In genomic region chr2:37625156-37625555, GRCh38 we compare ENCODE assay signal across 9 cellular contexts. TPM values are rescaled to one million over a fixed set of nuclear protein-coding genes. Genes with fewer than 3 reads are reported as not detected.
A peak's percentile ranks its signal among the peaks of the same experiment; 100 is the strongest.
DNase-seq lines count a peak whose midpoint lies in the region; ATAC-seq and TF ChIP-seq lines count a peak whose summit lies in the region.
"Had no signal": no experiment of that assay in that cellular context is flagged by ENCODE, and none has a peak within 500 bp of the region (broad histone marks: within the 10 kb centered on the region; RNA-seq: fewer than 3 reads in every experiment).

No MANE protein-coding gene starts in this region.

- TF ChIP-seq CTCF in activated B cell treated with CpG ODN at 0.5 μM for 24 hours (IDR thresholded peaks at IDR 0.05) (no peak), foreskin keratinocyte (conservative IDR thresholded peaks at IDR 0.05) (no peak), mucosa of descending colon (IDR thresholded peaks at IDR 0.05) (no peak)

- no peaks in the 10 kb centered on the region for H3K36me3 ChIP-seq in mucosa of descending colon (ENCODE audit: low read depth)
- H3K36me3 ChIP-seq: right lobe of liver had no signal

- CTCF ChIA-PET in activated B cell treated with CpG ODN at 0.5 μM for 24 hours (lab: Charles Lee) = interaction anchor here (1.7 to 3.4 kb wide), 3 partner anchors 24 to 210 kb away, joined by 3 to 10 read pairs (median 8); no protein-coding TSS in a partner anchor

- H3K27me3 ChIP-seq in foreskin keratinocyte = no peaks in the 10 kb centered on the region
- H3K27me3 ChIP-seq: right lobe of liver had no signal

- H3K4me1 ChIP-seq in foreskin keratinocyte = peaks cover 37% of the 10 kb centered on the region
- H3K4me1 ChIP-seq in mucosa of descending colon (ENCODE audit: low read depth) = no peaks in the 10 kb centered on the region
- H3K4me1 ChIP-seq: right lobe of liver had no signal

- H3K9me3 Mint-ChIP-seq in activated CD4-positive, alpha-beta T cell treated with anti-CD3 and anti-CD28 coated beads, Interleukin-2, amount 10 ng/mL, durations not matched to agents 24 days and 14 days = peaks cover 4% of the 10 kb centered on the region
- H3K9me3 Mint-ChIP-seq in activated B cell treated with CpG ODN at 0.5 μM for 24 hours = no peaks in the 10 kb centered on the region
- peaks cover 0 to 9% of the 10 kb centered on the region in 2 donors for H3K9me3 Mint-ChIP-seq in stimulated activated naive CD8-positive, alpha-beta T cell treated with anti-CD3 and anti-CD28 coated beads, Interleukin-15, amount 100 ng/mL, for 72 hours

- ATAC-seq in activated B cell treated with CpG ODN at 0.5 μM for 24 hours (ENCODE audit: low read depth) = no peak
- peak; percentile 71 for ATAC-seq in foreskin keratinocyte
- no peak for ATAC-seq in stimulated activated naive CD8-positive, alpha-beta T cell treated with anti-CD3 and anti-CD28 coated beads, Interleukin-15, amount 100 ng/mL, for 72 hours
- no peak for ATAC-seq in mucosa of descending colon
- ATAC-seq in HG03097 (IDR thresholded peaks at IDR 0.05; ENCODE audit: low FRiP score, unreplicated experiment) = no peak

- DNase-seq in activated CD4-positive, alpha-beta T cell treated with anti-CD3 and anti-CD28 coated beads, Interleukin-2, amount 10 ng/mL, durations not matched to agents 24 days and 14 days = no peak
- no peak for DNase-seq in activated CD4-positive, alpha-beta T cell treated with anti-CD3 and anti-CD28 coated beads for 1 hour
- DNase-seq in activated B cell treated with CpG ODN at 0.5 μM for 24 hours (no peak), foreskin keratinocyte (peak; percentile 67 to 83), mucosa of descending colon (no peak), GM19240 (ENCODE audit: insufficient read length, low spot score) (no peak)
- no peak for DNase-seq in stimulated activated naive CD8-positive, alpha-beta T cell treated with anti-CD3 and anti-CD28 coated beads, Interleukin-15, amount 100 ng/mL, for 72 hours
- DNase-seq: right lobe of liver had no signal

- H3K27ac Mint-ChIP-seq in activated CD4-positive, alpha-beta T cell treated with anti-CD3 and anti-CD28 coated beads, Interleukin-2, amount 10 ng/mL, durations not matched to agents 24 days and 14 days = no peak overlapping the region
- peak overlapping the region; percentile 89 for H3K27ac Mint-ChIP-seq in activated B cell treated with CpG ODN at 0.5 μM for 24 hours
- peak overlapping the region; percentile 63 to 77 for H3K27ac Mint-ChIP-seq in stimulated activated naive CD8-positive, alpha-beta T cell treated with anti-CD3 and anti-CD28 coated beads, Interleukin-15, amount 100 ng/mL, for 72 hours

- peak overlapping the region; percentile 49 for H3K4me3 Mint-ChIP-seq in activated CD4-positive, alpha-beta T cell treated with anti-CD3 and anti-CD28 coated beads, Interleukin-2, amount 10 ng/mL, durations not matched to agents 24 days and 14 days
- H3K4me3 Mint-ChIP-seq in activated B cell treated with CpG ODN at 0.5 μM for 24 hours = no peak overlapping the region
- peak overlapping the region; percentile 65 to 70 for H3K4me3 Mint-ChIP-seq in stimulated activated naive CD8-positive, alpha-beta T cell treated with anti-CD3 and anti-CD28 coated beads, Interleukin-15, amount 100 ng/mL, for 72 hours

- peak overlapping the region; percentile 98 for H3K27ac ChIP-seq in foreskin keratinocyte
- H3K27ac ChIP-seq: right lobe of liver had no signal

- intact Hi-C loops in activated CD4-positive, alpha-beta T cell treated with anti-CD3 and anti-CD28 coated beads, Interleukin-2, amount 10 ng/mL, durations not matched to agents 24 days and 14 days (cut with micrococcal nuclease) = loop anchor here (2.0 kb wide), 1 partner anchor 38 kb away; no protein-coding TSS in a partner anchor
- intact Hi-C loops in activated B cell treated with CpG ODN at 0.5 μM for 24 hours (cut with micrococcal nuclease) (loop anchor here (2.0 kb wide), 1 partner anchor 46 kb away; the partner anchor contains the start of gene CDC42EP3), mucosa of descending colon (cut with DNase I, micrococcal nuclease) (no loop called here)

- peaks cover 5% of the 10 kb centered on the region for H3K27me3 Mint-ChIP-seq in activated CD4-positive, alpha-beta T cell treated with anti-CD3 and anti-CD28 coated beads, Interleukin-2, amount 10 ng/mL, durations not matched to agents 24 days and 14 days
- H3K27me3 Mint-ChIP-seq in activated B cell treated with CpG ODN at 0.5 μM for 24 hours = no peaks in the 10 kb centered on the region
- no peaks in the 10 kb centered on the region for H3K27me3 Mint-ChIP-seq in stimulated activated naive CD8-positive, alpha-beta T cell treated with anti-CD3 and anti-CD28 coated beads, Interleukin-15, amount 100 ng/mL, for 72 hours

- POLR2A ChIA-PET in activated B cell treated with CpG ODN at 0.5 μM for 24 hours (lab: Charles Lee) = interaction anchor here (0.6 to 5.3 kb wide), 9 partner anchors 9 to 248 kb away, joined by 3 to 32 read pairs (median 4); partner anchors contain the start of gene CDC42EP3

- H3K4me3 ChIP-seq in mucosa of descending colon = no peak overlapping the region
- H3K4me3 ChIP-seq: right lobe of liver had no signal

- no peaks in the 10 kb centered on the region for H3K9me3 ChIP-seq in mucosa of descending colon
- H3K9me3 ChIP-seq: right lobe of liver had no signal

- H3K36me3 Mint-ChIP-seq in activated CD4-positive, alpha-beta T cell treated with anti-CD3 and anti-CD28 coated beads, Interleukin-2, amount 10 ng/mL, durations not matched to agents 24 days and 14 days (ENCODE audit: low read depth) = no peaks in the 10 kb centered on the region
- H3K36me3 Mint-ChIP-seq in activated B cell treated with CpG ODN at 0.5 μM for 24 hours (ENCODE audit: low read depth) = no peaks in the 10 kb centered on the region

- H3K4me1 Mint-ChIP-seq in activated CD4-positive, alpha-beta T cell treated with anti-CD3 and anti-CD28 coated beads, Interleukin-2, amount 10 ng/mL, durations not matched to agents 24 days and 14 days = peaks cover 36% of the 10 kb centered on the region
- peaks cover 64% of the 10 kb centered on the region for H3K4me1 Mint-ChIP-seq in activated B cell treated with CpG ODN at 0.5 μM for 24 hours
- peaks cover 75% of the 10 kb centered on the region for H3K4me1 Mint-ChIP-seq in stimulated activated naive CD8-positive, alpha-beta T cell treated with anti-CD3 and anti-CD28 coated beads, Interleukin-15, amount 100 ng/mL, for 72 hours

RNA-seq across cellular contexts. Expression of gene CDC42EP3, which starts 46.3 kb away (rescaled TPM):
- total RNA-seq in activated CD4-positive, alpha-beta T cell treated with anti-CD3 and anti-CD28 coated beads, Interleukin-2, amount 10 ng/mL, durations not matched to agents 24 days and 14 days = 10.9 and 12.8 TPM in 2 replicates
- 33.2 and 33.3 TPM in 2 replicates for total RNA-seq in activated B cell treated with CpG ODN at 0.5 μM for 24 hours
- 32.3 and 46.4 TPM in 2 replicates for total RNA-seq in foreskin keratinocyte
- 15.0 and 23.2 TPM in 2 replicates for polyA plus RNA-seq in foreskin keratinocyte
- total RNA-seq in mucosa of descending colon = 10 to 100 TPM; 27.9 to 67.0 (median 30.1) TPM

Comparison
In these comparisons a context has a peak if more than half of its experiments do, and no peak if none do; other contexts are left out.
1. DNase-seq: peak in foreskin keratinocyte (2 of 2); none in activated CD4-positive, alpha-beta T cell treated with anti-CD3 and anti-CD28 coated beads, Interleukin-2, amount 10 ng/mL, durations not matched to agents 24 days and 14 days (single experiment), activated CD4-positive, alpha-beta T cell treated with anti-CD3 and anti-CD28 coated beads for 1 hour (single experiment), activated B cell treated with CpG ODN at 0.5 μM for 24 hours (single experiment), stimulated activated naive CD8-positive, alpha-beta T cell treated with anti-CD3 and anti-CD28 coated beads, Interleukin-15, amount 100 ng/mL, for 72 hours (0 of 2), mucosa of descending colon (0 of 3) and GM19240 (single experiment).
2. intact Hi-C loops: an anchor here in activated CD4-positive, alpha-beta T cell treated with anti-CD3 and anti-CD28 coated beads, Interleukin-2, amount 10 ng/mL, durations not matched to agents 24 days and 14 days (2.0 kb wide) and activated B cell treated with CpG ODN at 0.5 μM for 24 hours (2.0 kb wide); none called in mucosa of descending colon.